ENCODE assay signal across 2 cellular contexts in the genomic region with DNA sequence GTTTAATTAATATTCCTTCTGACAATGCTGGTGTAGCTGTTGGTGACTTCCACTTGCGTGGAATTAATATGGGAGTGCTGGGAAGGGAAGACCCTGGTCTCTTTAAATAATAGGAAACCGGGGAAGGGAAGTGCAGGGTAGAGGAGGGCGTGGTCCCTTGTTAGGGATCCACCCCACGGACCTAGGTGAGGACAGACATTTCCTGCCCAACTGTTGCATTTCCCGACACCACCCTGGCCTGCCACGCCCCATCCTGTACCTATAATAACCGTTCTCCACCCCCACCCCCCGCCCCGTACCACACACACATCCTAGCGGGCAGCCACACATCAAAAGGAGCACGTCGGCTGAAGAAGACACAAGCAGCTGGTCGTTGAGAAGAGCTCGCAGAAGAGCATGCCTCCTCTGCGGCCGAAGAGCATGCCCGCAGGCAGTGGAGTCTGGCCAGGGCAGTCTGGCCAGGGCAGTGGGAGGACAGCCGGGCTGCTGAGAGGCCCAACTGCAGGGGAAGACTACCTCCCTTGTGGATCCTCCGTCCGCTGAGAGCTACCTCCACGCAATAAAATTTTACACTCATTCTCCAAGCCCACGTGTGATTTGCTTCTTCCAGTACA.
TF ChIP-seq lines count a peak whose summit lies in the region.

No MANE protein-coding gene starts in this region.

TF ChIP-seq in A549, 52 proteins besides CTCF, POLR2A, EP300 and RAD21:
- TF ChIP-seq FOSL2 (IDR thresholded peaks at IDR 0.05) (no peak), FOSL2 (CRISPR knock-in tag; IDR thresholded peaks at IDR 0.05) (no peak), CHD2 (IDR thresholded peaks at IDR 0.05; ENCODE audit: low read length, partially characterized antibody) (no peak), HDAC2 (IDR thresholded peaks at IDR 0.05) (no peak), CEBPB (IDR thresholded peaks at IDR 0.05) (no peak), ZC3H11A (IDR thresholded peaks at IDR 0.05) (no peak), GATA3 (IDR thresholded peaks at IDR 0.05; ENCODE audit: borderline replicate concordance) (no peak; the same call in 1 of the 2 replicates), RCOR1 (IDR thresholded peaks at IDR 0.05; ENCODE audit: low read depth, low read length) (no peak), TP53 (CRISPR knock-in tag; IDR thresholded peaks at IDR 0.05) (no peak)
- TF ChIP-seq, protein P1, sequence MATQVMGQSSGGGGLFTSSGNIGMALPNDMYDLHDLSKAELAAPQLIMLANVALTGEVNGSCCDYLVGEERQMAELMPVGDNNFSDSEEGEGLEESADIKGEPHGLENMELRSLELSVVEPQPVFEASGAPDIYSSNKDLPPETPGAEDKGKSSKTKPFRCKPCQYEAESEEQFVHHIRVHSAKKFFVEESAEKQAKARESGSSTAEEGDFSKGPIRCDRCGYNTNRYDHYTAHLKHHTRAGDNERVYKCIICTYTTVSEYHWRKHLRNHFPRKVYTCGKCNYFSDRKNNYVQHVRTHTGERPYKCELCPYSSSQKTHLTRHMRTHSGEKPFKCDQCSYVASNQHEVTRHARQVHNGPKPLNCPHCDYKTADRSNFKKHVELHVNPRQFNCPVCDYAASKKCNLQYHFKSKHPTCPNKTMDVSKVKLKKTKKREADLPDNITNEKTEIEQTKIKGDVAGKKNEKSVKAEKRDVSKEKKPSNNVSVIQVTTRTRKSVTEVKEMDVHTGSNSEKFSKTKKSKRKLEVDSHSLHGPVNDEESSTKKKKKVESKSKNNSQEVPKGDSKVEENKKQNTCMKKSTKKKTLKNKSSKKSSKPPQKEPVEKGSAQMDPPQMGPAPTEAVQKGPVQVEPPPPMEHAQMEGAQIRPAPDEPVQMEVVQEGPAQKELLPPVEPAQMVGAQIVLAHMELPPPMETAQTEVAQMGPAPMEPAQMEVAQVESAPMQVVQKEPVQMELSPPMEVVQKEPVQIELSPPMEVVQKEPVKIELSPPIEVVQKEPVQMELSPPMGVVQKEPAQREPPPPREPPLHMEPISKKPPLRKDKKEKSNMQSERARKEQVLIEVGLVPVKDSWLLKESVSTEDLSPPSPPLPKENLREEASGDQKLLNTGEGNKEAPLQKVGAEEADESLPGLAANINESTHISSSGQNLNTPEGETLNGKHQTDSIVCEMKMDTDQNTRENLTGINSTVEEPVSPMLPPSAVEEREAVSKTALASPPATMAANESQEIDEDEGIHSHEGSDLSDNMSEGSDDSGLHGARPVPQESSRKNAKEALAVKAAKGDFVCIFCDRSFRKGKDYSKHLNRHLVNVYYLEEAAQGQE (IDR thresholded peaks at IDR 0.05), result no peak

TF ChIP-seq in GM23338, 12 proteins besides CTCF, POLR2A, EP300 and RAD21:
- TF ChIP-seq STAT1 (IDR thresholded peaks at IDR 0.05; ENCODE audit: unreplicated experiment) (no peak), POLR2AphosphoS5 (IDR thresholded peaks at IDR 0.05; ENCODE audit: low read depth) (no peak), EZH2 (IDR thresholded peaks at IDR 0.05; ENCODE audit: low read depth, unreplicated experiment) (no peak), JUNB (IDR thresholded peaks at IDR 0.05; ENCODE audit: unreplicated experiment) (no peak), ZNF114 (CRISPR knock-in tag; IDR thresholded peaks at IDR 0.05) (no peak), EZH2phosphoT487 (IDR thresholded peaks at IDR 0.05; ENCODE audit: unreplicated experiment) (no peak), NANOG (IDR thresholded peaks at IDR 0.05; ENCODE audit: borderline replicate concordance) (no peak), ZNF331 (CRISPR knock-in tag; IDR thresholded peaks at IDR 0.05; ENCODE audit: low read depth) (no peak), CREB1 (CRISPR knock-in tag; IDR thresholded peaks at IDR 0.05; ENCODE audit: low read depth) (no peak)
- TF ChIP-seq, protein P1 (IDR thresholded peaks at IDR 0.05; ENCODE audit: unreplicated experiment), result no peak
- TF ChIP-seq, protein P2, sequence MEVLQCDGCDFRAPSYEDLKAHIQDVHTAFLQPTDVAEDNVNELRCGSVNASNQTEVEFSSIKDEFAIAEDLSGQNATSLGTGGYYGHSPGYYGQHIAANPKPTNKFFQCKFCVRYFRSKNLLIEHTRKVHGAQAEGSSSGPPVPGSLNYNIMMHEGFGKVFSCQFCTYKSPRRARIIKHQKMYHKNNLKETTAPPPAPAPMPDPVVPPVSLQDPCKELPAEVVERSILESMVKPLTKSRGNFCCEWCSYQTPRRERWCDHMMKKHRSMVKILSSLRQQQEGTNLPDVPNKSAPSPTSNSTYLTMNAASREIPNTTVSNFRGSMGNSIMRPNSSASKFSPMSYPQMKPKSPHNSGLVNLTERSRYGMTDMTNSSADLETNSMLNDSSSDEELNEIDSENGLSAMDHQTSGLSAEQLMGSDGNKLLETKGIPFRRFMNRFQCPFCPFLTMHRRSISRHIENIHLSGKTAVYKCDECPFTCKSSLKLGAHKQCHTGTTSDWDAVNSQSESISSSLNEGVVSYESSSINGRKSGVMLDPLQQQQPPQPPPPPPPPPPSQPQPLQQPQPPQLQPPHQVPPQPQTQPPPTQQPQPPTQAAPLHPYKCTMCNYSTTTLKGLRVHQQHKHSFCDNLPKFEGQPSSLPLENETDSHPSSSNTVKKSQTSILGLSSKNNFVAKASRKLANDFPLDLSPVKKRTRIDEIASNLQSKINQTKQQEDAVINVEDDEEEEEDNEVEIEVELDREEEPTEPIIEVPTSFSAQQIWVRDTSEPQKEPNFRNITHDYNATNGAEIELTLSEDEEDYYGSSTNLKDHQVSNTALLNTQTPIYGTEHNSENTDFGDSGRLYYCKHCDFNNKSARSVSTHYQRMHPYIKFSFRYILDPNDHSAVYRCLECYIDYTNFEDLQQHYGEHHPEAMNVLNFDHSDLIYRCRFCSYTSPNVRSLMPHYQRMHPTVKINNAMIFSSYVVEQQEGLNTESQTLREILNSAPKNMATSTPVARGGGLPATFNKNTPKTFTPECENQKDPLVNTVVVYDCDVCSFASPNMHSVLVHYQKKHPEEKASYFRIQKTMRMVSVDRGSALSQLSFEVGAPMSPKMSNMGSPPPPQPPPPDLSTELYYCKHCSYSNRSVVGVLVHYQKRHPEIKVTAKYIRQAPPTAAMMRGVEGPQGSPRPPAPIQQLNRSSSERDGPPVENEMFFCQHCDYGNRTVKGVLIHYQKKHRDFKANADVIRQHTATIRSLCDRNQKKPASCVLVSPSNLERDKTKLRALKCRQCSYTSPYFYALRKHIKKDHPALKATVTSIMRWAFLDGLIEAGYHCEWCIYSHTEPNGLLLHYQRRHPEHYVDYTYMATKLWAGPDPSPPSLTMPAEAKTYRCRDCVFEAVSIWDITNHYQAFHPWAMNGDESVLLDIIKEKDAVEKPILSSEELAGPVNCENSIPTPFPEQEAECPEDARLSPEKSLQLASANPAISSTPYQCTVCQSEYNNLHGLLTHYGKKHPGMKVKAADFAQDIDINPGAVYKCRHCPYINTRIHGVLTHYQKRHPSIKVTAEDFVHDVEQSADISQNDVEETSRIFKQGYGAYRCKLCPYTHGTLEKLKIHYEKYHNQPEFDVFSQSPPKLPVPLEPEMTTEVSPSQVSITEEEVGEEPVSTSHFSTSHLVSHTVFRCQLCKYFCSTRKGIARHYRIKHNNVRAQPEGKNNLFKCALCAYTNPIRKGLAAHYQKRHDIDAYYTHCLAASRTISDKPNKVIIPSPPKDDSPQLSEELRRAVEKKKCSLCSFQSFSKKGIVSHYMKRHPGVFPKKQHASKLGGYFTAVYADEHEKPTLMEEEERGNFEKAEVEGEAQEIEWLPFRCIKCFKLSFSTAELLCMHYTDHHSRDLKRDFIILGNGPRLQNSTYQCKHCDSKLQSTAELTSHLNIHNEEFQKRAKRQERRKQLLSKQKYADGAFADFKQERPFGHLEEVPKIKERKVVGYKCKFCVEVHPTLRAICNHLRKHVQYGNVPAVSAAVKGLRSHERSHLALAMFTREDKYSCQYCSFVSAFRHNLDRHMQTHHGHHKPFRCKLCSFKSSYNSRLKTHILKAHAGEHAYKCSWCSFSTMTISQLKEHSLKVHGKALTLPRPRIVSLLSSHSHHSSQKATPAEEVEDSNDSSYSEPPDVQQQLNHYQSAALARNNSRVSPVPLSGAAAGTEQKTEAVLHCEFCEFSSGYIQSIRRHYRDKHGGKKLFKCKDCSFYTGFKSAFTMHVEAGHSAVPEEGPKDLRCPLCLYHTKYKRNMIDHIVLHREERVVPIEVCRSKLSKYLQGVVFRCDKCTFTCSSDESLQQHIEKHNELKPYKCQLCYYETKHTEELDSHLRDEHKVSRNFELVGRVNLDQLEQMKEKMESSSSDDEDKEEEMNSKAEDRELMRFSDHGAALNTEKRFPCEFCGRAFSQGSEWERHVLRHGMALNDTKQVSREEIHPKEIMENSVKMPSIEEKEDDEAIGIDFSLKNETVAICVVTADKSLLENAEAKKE (CRISPR knock-in tag; IDR thresholded peaks at IDR 0.05), result no peak
- TF ChIP-seq, protein P3, sequence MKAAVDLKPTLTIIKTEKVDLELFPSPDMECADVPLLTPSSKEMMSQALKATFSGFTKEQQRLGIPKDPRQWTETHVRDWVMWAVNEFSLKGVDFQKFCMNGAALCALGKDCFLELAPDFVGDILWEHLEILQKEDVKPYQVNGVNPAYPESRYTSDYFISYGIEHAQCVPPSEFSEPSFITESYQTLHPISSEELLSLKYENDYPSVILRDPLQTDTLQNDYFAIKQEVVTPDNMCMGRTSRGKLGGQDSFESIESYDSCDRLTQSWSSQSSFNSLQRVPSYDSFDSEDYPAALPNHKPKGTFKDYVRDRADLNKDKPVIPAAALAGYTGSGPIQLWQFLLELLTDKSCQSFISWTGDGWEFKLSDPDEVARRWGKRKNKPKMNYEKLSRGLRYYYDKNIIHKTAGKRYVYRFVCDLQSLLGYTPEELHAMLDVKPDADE (IDR thresholded peaks at IDR 0.05), result no peak
